18 cellular contexts compared by ENCODE assay signal in genomic region chr7:120033114-120033513, GRCh38.
DNase-seq lines count a peak whose midpoint lies in the region; TF ChIP-seq lines count a peak whose summit lies in the region.
"Had no signal": no experiment of that assay in that cellular context is flagged by ENCODE, and none has a peak within 500 bp of the region (broad histone marks: within the 10 kb centered on the region; RNA-seq: fewer than 3 reads in every experiment).

No MANE protein-coding gene starts in this region.

- H3K4me3 ChIP-seq in H7 (ENCODE audit: insufficient read depth, low read depth, low read length) (no peak overlapping the region), uterus (no peak overlapping the region), HAP-1 (no peak overlapping the region)
- H3K4me3 ChIP-seq: A549, colonic mucosa, pancreas, thyroid gland had no signal

- no peak overlapping the region for H3K27ac ChIP-seq in uterus
- H3K27ac ChIP-seq: A549, colonic mucosa, pancreas, thyroid gland, VCaP had no signal

- no peaks in the 10 kb centered on the region for H3K4me1 ChIP-seq in uterus
- no peaks in the 10 kb centered on the region for H3K4me1 ChIP-seq in HAP-1
- H3K4me1 ChIP-seq: A549, colonic mucosa, pancreas, thyroid gland had no signal

- H3K27me3 ChIP-seq in H7 (ENCODE audit: control insufficient read depth, insufficient read depth, low read length) (no peaks in the 10 kb centered on the region), uterus (no peaks in the 10 kb centered on the region), HAP-1 (ENCODE audit: low read depth) (no peaks in the 10 kb centered on the region)
- H3K27me3 ChIP-seq: colonic mucosa, pancreas, thyroid gland had no signal

- H3K36me3 ChIP-seq in H7 (replicated peaks; ENCODE audit: control insufficient read depth, insufficient read depth, low read length) = no peaks in the 10 kb centered on the region
- no peaks in the 10 kb centered on the region for H3K36me3 ChIP-seq in uterus
- no peaks in the 10 kb centered on the region for H3K36me3 ChIP-seq in HAP-1 (replicated peaks)
- H3K36me3 ChIP-seq: colonic mucosa, pancreas, thyroid gland had no signal

- TF ChIP-seq POLR2A in uterus (IDR thresholded peaks at IDR 0.05) = no peak

- DNase-seq in A172 (ENCODE audit: low spot score) = peak; percentile 93
- DNase-seq in H7 = peak; percentile 19
- DNase-seq in RKO (ENCODE audit: low spot score) = peak; percentile 16
- DNase-seq in fibroblast of gingiva (ENCODE audit: low read depth) = peak; percentile 67
- no peak for DNase-seq in uterus
- no peak for DNase-seq in HuH-7 (ENCODE audit: low spot score)
- no peak for DNase-seq in HAP-1 (ENCODE audit: low spot score in 2 of 2)
- no peak for DNase-seq in NCI-H1092 treated with DMSO at 0.1 percent for 48 hours (lab: John Stamatoyannopoulos, UW)
- DNase-seq: activated naive CD8-positive, alpha-beta T cell treated with anti-CD3 and anti-CD28 coated beads for 36 hours; colonic mucosa; immature natural killer cell; KG1; NCI-H2081 treated with DMSO at 0.1 percent for 48 hours; NK-92 treated with Interleukin-12 subunit alpha and Interleukin-12 subunit beta, amount 100 ng/mL, for 24 hours; pancreas; thyroid gland had no signal

- intact Hi-C loops in uterus (cut with DNase I; ENCODE audit: low total_unique reads) = no loop called here

- no peak for TF ChIP-seq CTCF in uterus (IDR thresholded peaks at IDR 0.05)

- H3K9me3 ChIP-seq in uterus (no peaks in the 10 kb centered on the region), HAP-1 (no peaks in the 10 kb centered on the region)
- H3K9me3 ChIP-seq: A549, colonic mucosa, thyroid gland had no signal

- in situ Hi-C loops in HAP-1 (cut with MboI; ENCODE audit: low sequenced_read_pairs) = no loop called here

Comparison
In these comparisons a context has a peak if more than half of its experiments do, and no peak if none do; other contexts are left out.
1. DNase-seq: peak in A172 (single experiment), H7 (single experiment), RKO (single experiment) and fibroblast of gingiva (single experiment); none in uterus (0 of 2), HuH-7 (single experiment), HAP-1 (0 of 2) and NCI-H1092 treated with DMSO at 0.1 percent for 48 hours (single experiment).